ENCODE assay signal across 19 cellular contexts in the genomic region with DNA sequence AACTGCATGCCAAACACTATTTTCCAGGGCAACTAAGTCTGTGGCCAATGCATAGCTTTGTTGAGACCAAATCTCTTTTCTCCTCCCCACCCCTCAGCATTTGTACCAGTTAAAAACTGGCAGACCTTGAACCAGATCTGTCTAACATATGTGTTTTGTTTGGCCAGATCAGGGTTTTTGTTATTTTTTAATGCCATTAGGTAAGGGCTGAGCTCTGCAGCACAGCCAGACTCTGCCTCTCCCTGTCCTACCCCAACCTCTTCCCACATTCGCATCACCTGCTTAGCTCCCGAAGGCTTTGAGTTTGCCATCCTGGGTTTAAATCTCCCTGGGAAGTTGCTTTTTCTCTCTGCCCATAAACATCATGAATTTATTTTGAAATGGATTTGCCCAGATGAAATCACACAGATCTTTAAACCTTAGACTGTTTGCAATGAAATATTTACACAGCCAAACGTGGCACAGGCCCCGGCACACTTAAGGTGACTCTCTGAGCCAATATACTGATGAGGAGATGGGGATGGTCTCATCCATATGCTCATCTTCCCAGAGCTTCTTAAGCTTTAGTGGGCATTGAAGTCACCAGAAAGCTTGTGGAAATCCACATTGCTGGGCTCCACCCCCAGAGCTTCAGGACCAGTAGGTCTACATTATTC. TPM values are rescaled to one million over a fixed set of nuclear protein-coding genes. Genes with fewer than 3 reads are reported as not detected.
DNase-seq lines count a peak whose midpoint lies in the region; ATAC-seq and TF ChIP-seq lines count a peak whose summit lies in the region.
"Had no signal": no experiment of that assay in that cellular context is flagged by ENCODE, and none has a peak within 500 bp of the region (broad histone marks: within the 10 kb centered on the region; RNA-seq: fewer than 3 reads in every experiment).

No MANE protein-coding gene starts in this region.

- DNase-seq in NCI-H82 (lab: John Stamatoyannopoulos, UW) = peak; percentile 12
- DNase-seq in NCI-H82 treated with DMSO at 0.1 percent for 48 hours (lab: John Stamatoyannopoulos, UW; ENCODE audit: unreplicated experiment) = no peak
- DNase-seq in islet precursor cell = peak; percentile 22
- peak; percentile 54 for DNase-seq in renal cortical epithelial cell (ENCODE audit: low read depth)
- DNase-seq in SW 1271 (lab: John Stamatoyannopoulos, UW) = no peak
- no peak for DNase-seq in NAMALWA (ENCODE audit: low spot score)
- DNase-seq: Caco-2; CD4-positive, CD25-positive, alpha-beta regulatory T cell; DMS53; NCI-H1048; NCI-H146; NCI-H2227 treated with DMSO at 0.1 percent for 48 hours; NCI-H526; OCI-M1; RPMI8226 had no signal

- ATAC-seq in HG03175 (IDR thresholded peaks at IDR 0.05; ENCODE audit: unreplicated experiment) = no peak

- H3K27ac ChIP-seq in VCaP = peak overlapping the region; percentile 29; the same call in 1 of the 2 replicates
- H3K27ac ChIP-seq: 22Rv1, KMS-11 had no signal

- no peak for TF ChIP-seq CTCF in VCaP (conservative IDR thresholded peaks at IDR 0.05)

RNA-seq across cellular contexts. Expression of a gene that starts 54.0 kb away (rescaled TPM):
- 43.2 and 162 TPM in 2 replicates for total RNA-seq in renal cortical epithelial cell

Comparison
In these comparisons a context has a peak if more than half of its experiments do, and no peak if none do; other contexts are left out.
1. DNase-seq: peak in NCI-H82 (single experiment), islet precursor cell (single experiment) and renal cortical epithelial cell (single experiment); none in NCI-H82 treated with DMSO at 0.1 percent for 48 hours (single experiment), SW 1271 (0 of 2) and NAMALWA (single experiment).